ENCODE assay signal across 9 cellular contexts in genomic region chr4:120049732-120050494, GRCh38. TPM values are rescaled to one million over a fixed set of nuclear protein-coding genes. Genes with fewer than 3 reads are reported as not detected.
DNase-seq lines count a peak whose midpoint lies in the region; ATAC-seq, FAIRE-seq and TF ChIP-seq lines count a peak whose summit lies in the region.
"Had no signal": no experiment of that assay in that cellular context is flagged by ENCODE, and none has a peak within 500 bp of the region (broad histone marks: within the 10 kb centered on the region; RNA-seq: fewer than 3 reads in every experiment).

No MANE protein-coding gene starts in this region.

- POLR2A ChIA-PET in endothelial cell of umbilical vein (lab: Charles Lee) = no interaction called here

- H3K27ac ChIP-seq in endothelial cell of umbilical vein (ENCODE audit: insufficient read depth, low read depth, low read length) (no peak overlapping the region), mucosa of rectum (ENCODE audit: low read depth in 2 of 2, low read length in 2 of 2) (peak overlapping the region in 1 of 2 donors; percentile 61)
- H3K27ac ChIP-seq: epithelial cell of prostate had no signal

- H3K4me1 ChIP-seq in endothelial cell of umbilical vein (ENCODE audit: control insufficient read depth, extremely low read depth, insufficient read depth, low read length) (peaks cover 3% of the 10 kb centered on the region), mucosa of rectum (ENCODE audit: control insufficient read depth in 2 of 2, insufficient read depth in 2 of 2, low read length in 2 of 2) (peaks cover 0 to 5% of the 10 kb centered on the region in 2 donors)

- H3K4me3 ChIP-seq in endothelial cell of umbilical vein (replicated peaks in 1 of 3; ENCODE audit: insufficient read depth in 1 of 3, low read depth in 1 of 3, low read length in 3 of 3) (no peak overlapping the region), mucosa of rectum (ENCODE audit: low read length in 2 of 2) (peak overlapping the region; percentile 25 to 61)

- peak overlapping the region; percentile 97 for H2AFZ ChIP-seq in endothelial cell of umbilical vein (ENCODE audit: low read depth, low read length)

- H3K4me2 ChIP-seq in endothelial cell of umbilical vein (ENCODE audit: insufficient read depth, low read length) = peak overlapping the region; percentile 34

- no peaks in the 10 kb centered on the region for H4K20me1 ChIP-seq in endothelial cell of umbilical vein (replicated peaks; ENCODE audit: control insufficient read depth, extremely low read depth, insufficient read depth, low read length)

- intact Hi-C loops in endothelial cell of umbilical vein (cut with micrococcal nuclease) = loop anchor here (1.0 to 10.0 kb wide), 6 partner anchors 421 to 1069 kb away; partner anchors contain the start of gene USP53

- DNase-seq in COLO829 (ENCODE audit: low spot score) (peak; percentile 66), NOMO-1 treated with dmso at 0.1 percent for 144 hours (lab: John Stamatoyannopoulos, UW; ENCODE audit: unreplicated experiment) (peak; percentile 68), endothelial cell of umbilical vein (ENCODE audit: low read depth, low spot score) (peak; percentile 76)
- peak; percentile 51 for DNase-seq in activated CD8-positive, alpha-beta memory T cell treated with anti-CD3 and anti-CD28 coated beads, Interleukin-2, amount 50 U/mL, for 24 hours (ENCODE audit: extremely low read depth)
- DNase-seq in stimulated activated CD8-positive, alpha-beta memory T cell treated with anti-CD3 and anti-CD28 coated beads, Interleukin-4, amount 100 ng/mL, for 24 hours (ENCODE audit: low read depth) = peak; percentile 50

- dilution Hi-C loops in endothelial cell of umbilical vein (cut with MboI; ENCODE audit: extremely low pct_ligation_motif_present, low sequenced_read_pairs) = no loop called here

- CTCF ChIA-PET in endothelial cell of umbilical vein (lab: Charles Lee) = interaction anchor here (0.8 to 9.2 kb wide), 7 partner anchors 13 to 1069 kb away, joined by 4 to 149 read pairs (median 4); partner anchors contain the start of gene PDE5A

- H3K9me1 ChIP-seq in endothelial cell of umbilical vein (replicated peaks; ENCODE audit: control insufficient read depth, extremely low read depth, insufficient read depth, low read length) = no peaks in the 10 kb centered on the region

- FAIRE-seq in endothelial cell of umbilical vein (lab: Jason Lieb, UNC) = peak; percentile 88

- TF ChIP-seq CTCF in endothelial cell of umbilical vein (IDR thresholded peaks at IDR 0.05; ENCODE audit: extremely low read depth in 1 of 2, insufficient read depth in 1 of 2, low read depth in 1 of 2, low read length in 2 of 2) = peak; percentile 77 to 79

- H3K36me3 ChIP-seq in endothelial cell of umbilical vein (ENCODE audit: control insufficient read depth in 2 of 2, extremely low read depth in 1 of 2, insufficient read depth in 2 of 2, low read length in 2 of 2) (no peaks in the 10 kb centered on the region), mucosa of rectum (ENCODE audit: control insufficient read depth in 2 of 2, insufficient read depth in 2 of 2, low read length in 2 of 2) (no peaks in the 10 kb centered on the region)

- BruUV-seq in endothelial cell of umbilical vein (replicated peaks; lab: Mats Ljungman, UMichigan) = no TSS peak

- no peaks in the 10 kb centered on the region for H3K27me3 ChIP-seq in endothelial cell of umbilical vein (ENCODE audit: control insufficient read depth in 2 of 2, insufficient read depth in 2 of 2, low read length in 2 of 2)
- H3K27me3 ChIP-seq in mucosa of rectum (ENCODE audit: control insufficient read depth in 2 of 2, insufficient read depth in 2 of 2, low read length in 2 of 2) = no peaks in the 10 kb centered on the region

- H3K79me2 ChIP-seq in endothelial cell of umbilical vein (ENCODE audit: control insufficient read depth, insufficient read depth, low read length) = no peaks in the 10 kb centered on the region

- no peaks in the 10 kb centered on the region for H3K9me3 ChIP-seq in endothelial cell of umbilical vein (replicated peaks; ENCODE audit: control insufficient read depth, insufficient read depth, low read length)
- no peaks in the 10 kb centered on the region for H3K9me3 ChIP-seq in mucosa of rectum (ENCODE audit: control insufficient read depth in 2 of 2, low read length in 2 of 2)

- no peak for TF ChIP-seq POLR2A in endothelial cell of umbilical vein (IDR thresholded peaks at IDR 0.05; ENCODE audit: low read depth, low read length)

- no peak overlapping the region for H3K9ac ChIP-seq in endothelial cell of umbilical vein (replicated peaks; ENCODE audit: extremely low read depth, insufficient read depth, low read length)
- H3K9ac ChIP-seq in mucosa of rectum (ENCODE audit: low read depth in 1 of 2, low read length in 2 of 2) = no peak overlapping the region

- peak; percentile 96 for ATAC-seq in GM19438 (IDR thresholded peaks at IDR 0.05; ENCODE audit: low read depth, unreplicated experiment)
- peak; percentile 92 for ATAC-seq in HG03520 (IDR thresholded peaks at IDR 0.05; ENCODE audit: unreplicated experiment)

TF ChIP-seq in endothelial cell of umbilical vein, 7 proteins besides CTCF, POLR2A, EP300 and RAD21:
- TF ChIP-seq JUN (IDR thresholded peaks at IDR 0.05; ENCODE audit: borderline replicate concordance, insufficient read depth, insufficient read length, low read depth) (no peak), FOS (IDR thresholded peaks at IDR 0.05; ENCODE audit: borderline replicate concordance, insufficient read depth, low read length) (no peak), MYC (IDR thresholded peaks at IDR 0.05; ENCODE audit: low read depth, low read length) (no peak), EZH2 (IDR thresholded peaks at IDR 0.05; ENCODE audit: borderline replicate concordance, low read depth, low read length, severe bottlenecking) (no peak), GATA2 (IDR thresholded peaks at IDR 0.05; ENCODE audit: insufficient read depth, insufficient read length, low read depth, low read length) (no peak), POLR2AphosphoS5 (IDR thresholded peaks at IDR 0.05; ENCODE audit: insufficient read depth, low read depth, low read length) (no peak), MAX (IDR thresholded peaks at IDR 0.05; ENCODE audit: insufficient read depth, insufficient read length) (no peak)

RNA-seq across cellular contexts. Expression of gene MAD2L1, which starts 16.7 kb away (rescaled TPM):
- 35.4 and 41.4 TPM in 2 replicates for total RNA-seq in endothelial cell of umbilical vein
- 12.3 and 15.6 TPM in 2 replicates for polyA plus RNA-seq in endothelial cell of umbilical vein
- polyA plus RNA-seq in endothelial cell of umbilical vein (2011; cell fraction: cytosol; rRNA removed) = 22.4 TPM in 2 replicates
- 16.1 and 18.2 TPM in 2 replicates for polyA plus RNA-seq in endothelial cell of umbilical vein (2011; cell fraction: nucleus; rRNA removed)
- 27.2 and 47.5 TPM in 2 replicates for polyA plus RNA-seq in endothelial cell of umbilical vein (2012)
- 28.8 and 29.0 TPM in 2 replicates for polyA minus RNA-seq in endothelial cell of umbilical vein
- 22.4 TPM for polyA minus RNA-seq in endothelial cell of umbilical vein (2011; cell fraction: cytosol; rRNA and poly(A)+ RNA removed)
- polyA minus RNA-seq in endothelial cell of umbilical vein (2011; cell fraction: nucleus; rRNA and poly(A)+ RNA removed) = 21.0 and 25.7 TPM in 2 replicates

Comparison
In these comparisons a context has a peak if more than half of its experiments do, and no peak if none do; other contexts are left out.
1. H3K4me3 ChIP-seq: peak in mucosa of rectum (2 of 2); none in endothelial cell of umbilical vein (0 of 3).
2. Peak in every context shown above with its lines, with median percentiles within 50 percentile points of each other: DNase-seq.